8 cellular contexts compared by ENCODE assay signal in genomic region chr21:33374080-33374873, GRCh38. TPM values are rescaled to one million over a fixed set of nuclear protein-coding genes. Genes with fewer than 3 reads are reported as not detected.
DNase-seq lines count a peak whose midpoint lies in the region; ATAC-seq and TF ChIP-seq lines count a peak whose summit lies in the region.

No MANE protein-coding gene starts in this region.

- H3K27ac ChIP-seq in left lung (peak overlapping the region; percentile 62 to 84), subcutaneous abdominal adipose tissue (ENCODE audit: low read depth, low read length) (peak overlapping the region; percentile 82)

- intact Hi-C loops in left lung (cut with DNase I): loop anchor here in 1 of 2 donors (10.0 kb wide), 1 partner anchor 169 kb away; no protein-coding TSS in a partner anchor

- H3K36me3 ChIP-seq in left lung: no peaks in the 10 kb centered on the region
- no peaks in the 10 kb centered on the region for H3K36me3 ChIP-seq in subcutaneous abdominal adipose tissue (ENCODE audit: control insufficient read depth in 5 of 5, insufficient read depth in 5 of 5, low read length in 5 of 5)

- peak; percentile 67 for TF ChIP-seq CTCF in LNCAP (IDR thresholded peaks at IDR 0.05)
- peak; percentile 67 for TF ChIP-seq CTCF in cardiac fibroblast (IDR thresholded peaks at IDR 0.05; ENCODE audit: low read depth, low read length)
- peak in 1 of 2 donors; percentile 57 for TF ChIP-seq CTCF in left lung (IDR thresholded peaks at IDR 0.05)

- no peak overlapping the region for H3K4me3 ChIP-seq in cardiac fibroblast (replicated peaks in 1 of 2; ENCODE audit: low read depth in 2 of 2, low read length in 2 of 2)
- H3K4me3 ChIP-seq in left lung: no peak overlapping the region
- H3K4me3 ChIP-seq in subcutaneous abdominal adipose tissue (ENCODE audit: low read depth in 1 of 5, low read length in 5 of 5): no peak overlapping the region

- H3K4me1 Mint-ChIP-seq in T-cell: peaks cover 8 to 34% (median 9%) of the 10 kb centered on the region in 3 donors

- ATAC-seq in T-cell (replicated peaks in 1 of 4): peak; percentile 75 to 85 (median 80)
- ATAC-seq in left lung: peak; percentile 89

- CTCF ChIA-PET in T-cell (lab: Charles Lee): interaction anchor here (0.6 to 2.9 kb wide), 7 partner anchors 11 to 184 kb away, joined by 3 to 19 read pairs (median 4); no protein-coding TSS in a partner anchor

- H3K27ac Mint-ChIP-seq in T-cell: peak overlapping the region in 1 of 2 donors; percentile 43

- POLR2A ChIA-PET in T-cell (lab: Charles Lee): interaction anchor here (0.6 to 1.0 kb wide), 2 partner anchors 12 to 39 kb away, joined by 3 read pairs; no protein-coding TSS in a partner anchor

- H3K27me3 ChIP-seq in left lung (no peaks in the 10 kb centered on the region), subcutaneous abdominal adipose tissue (ENCODE audit: control insufficient read depth in 5 of 5, insufficient read depth in 4 of 5, low read length in 5 of 5) (no peaks in the 10 kb centered on the region)

- no peaks in the 10 kb centered on the region for H3K36me3 Mint-ChIP-seq in T-cell

- DNase-seq in activated CD8-positive, alpha-beta memory T cell treated with anti-CD3 and anti-CD28 coated beads, Interleukin-2, amount 50 U/mL, for 4 hours: peak; percentile 65
- no peak for DNase-seq in activated CD8-positive, alpha-beta memory T cell treated with anti-CD3 and anti-CD28 coated beads for 24 hours
- DNase-seq in T-cell (peak in 28 of 34 experiments; percentile 17 to 63 (median 44)), cardiac fibroblast (ENCODE audit: low read depth in 2 of 2) (peak; percentile 77 to 88), left lung (peak in 1 of 2 donors; percentile 65), NCI-H2081 treated with DMSO at 0.1 percent for 48 hours (lab: John Stamatoyannopoulos, UW) (no peak)

- H3K4me1 ChIP-seq in left lung (peaks cover 10 to 36% of the 10 kb centered on the region in 2 donors), subcutaneous abdominal adipose tissue (ENCODE audit: control insufficient read depth in 5 of 5, insufficient read depth in 5 of 5, low read length in 5 of 5) (peaks cover 6 to 23% (median 18%) of the 10 kb centered on the region in 5 donors)

- H3K9me3 ChIP-seq in left lung (peaks cover 0 to 4% of the 10 kb centered on the region in 2 donors), subcutaneous abdominal adipose tissue (ENCODE audit: control insufficient read depth in 5 of 5, low read length in 5 of 5) (peaks cover 0 to 4% (median 0%) of the 10 kb centered on the region in 5 donors)

- H3K9me3 Mint-ChIP-seq in T-cell: no peaks in the 10 kb centered on the region

- H3K27me3 Mint-ChIP-seq in T-cell: peaks cover 0 to 10% of the 10 kb centered on the region in 2 donors

- H3K9ac ChIP-seq in subcutaneous abdominal adipose tissue (ENCODE audit: low read length in 5 of 5): peak overlapping the region in 1 of 5 donors; percentile 70

- H3K4me3 Mint-ChIP-seq in T-cell: no peak overlapping the region

RNA-seq across cellular contexts. Expression of gene IFNGR2, which starts 28.9 kb away (rescaled TPM):
- total RNA-seq in T-cell (10 to 100 TPM; 14.2 to 28.3 (median 22.5) TPM), left lung (100 to 1,000 TPM in 1 of 2 donors, 10 to 100 TPM in 1; 90.8 to 116 TPM)

RNA-seq across cellular contexts. Expression of gene IFNAR1, which starts 49.5 kb away (rescaled TPM):
- total RNA-seq in T-cell: 10 to 100 TPM; 22.1 to 51.1 (median 45.6) TPM
- 10 to 100 TPM; 63.4 to 71.3 TPM for total RNA-seq in left lung

Comparison
In these comparisons a context has a peak if more than half of its experiments do, and no peak if none do; other contexts are left out.
1. DNase-seq: peak in activated CD8-positive, alpha-beta memory T cell treated with anti-CD3 and anti-CD28 coated beads, Interleukin-2, amount 50 U/mL, for 4 hours (single experiment), T-cell (28 of 34) and cardiac fibroblast (2 of 2); none in activated CD8-positive, alpha-beta memory T cell treated with anti-CD3 and anti-CD28 coated beads for 24 hours (single experiment) and NCI-H2081 treated with DMSO at 0.1 percent for 48 hours (single experiment).